ENCODE assay signal across 34 cellular contexts in the genomic region with DNA sequence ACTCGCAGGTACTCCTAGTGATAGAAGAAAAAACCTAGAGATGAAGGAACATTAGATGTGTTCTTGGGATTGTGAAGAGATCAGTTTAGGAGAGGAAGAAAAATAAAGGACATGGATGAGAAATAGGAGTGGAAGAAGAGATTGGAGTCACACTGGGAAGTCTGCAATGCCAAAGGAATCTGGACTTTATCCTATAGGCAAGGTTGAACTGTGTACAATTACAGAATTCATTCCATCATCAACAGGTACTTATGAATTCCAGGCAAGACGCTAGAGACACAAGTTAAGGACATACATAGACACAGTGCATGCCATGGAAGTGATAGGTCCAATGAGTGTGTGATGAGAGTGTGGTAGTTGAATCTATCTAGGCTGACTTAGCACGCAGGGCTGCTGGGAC.
"Had no signal": no experiment of that assay in that cellular context is flagged by ENCODE, and none has a peak within 500 bp of the region (broad histone marks: within the 10 kb centered on the region; RNA-seq: fewer than 3 reads in every experiment).

No MANE protein-coding gene starts in this region.

- H3K36me3 ChIP-seq: brain microvascular endothelial cell, SJSA1 had no signal

- H3K4me1 ChIP-seq: SJSA1 had no signal

- H3K27me3 ChIP-seq: brain microvascular endothelial cell, SJSA1 had no signal

- H3K9me3 Mint-ChIP-seq: activated CD4-positive, alpha-beta memory T cell treated with anti-CD3 and anti-CD28 coated beads for 36 hours; activated naive CD4-positive, alpha-beta T cell treated with anti-CD3 and anti-CD28 coated beads, Interleukin-2, amount 10 ng/mL, durations not matched to agents 7 days and 5 days; T-helper 1 cell treated with Interleukin-12 subunit alpha and Interleukin-12 subunit beta and Interleukin-4 antibody, amounts not matched to agents 30 μg/mL and 1 μg/mL, for 36 hours; T-helper 2 cell treated with Interferon-gamma antibody and Interleukin-4, amounts not matched to agents 5 μg/mL and 100 μg/mL, for 36 hours had no signal

- H3K9ac ChIP-seq: SK-N-SH had no signal

- DNase-seq: activated CD4-positive, alpha-beta memory T cell treated with anti-CD3 and anti-CD28 coated beads for 36 hours; activated CD4-positive, alpha-beta T cell treated with anti-CD3 and anti-CD28 coated beads for 36 hours; activated CD4-positive, alpha-beta T cell treated with anti-CD3 and anti-CD28 coated beads, Interleukin-2, amount 50 U/mL, for 1 hour; activated CD8-positive, alpha-beta memory T cell treated with anti-CD3 and anti-CD28 coated beads, Interleukin-2, amount 50 U/mL, for 48 hours; activated effector memory CD4-positive, alpha-beta T cell treated with Interleukin-2 at 50 U/mL for 16 hours; activated naive CD4-positive, alpha-beta T cell treated with anti-CD3 and anti-CD28 coated beads, Interleukin-2, amount 10 ng/mL, durations not matched to agents 7 days and 5 days; activated naive CD8-positive, alpha-beta T cell treated with anti-CD3 and anti-CD28 coated beads, Interleukin-2, amount 50 U/mL, for 24 hours; activated T-cell treated with anti-CD3 and anti-CD28 coated beads, Interleukin-2, amount 50 U/mL, for 48 hours; anterior cingulate cortex; brain microvascular endothelial cell; central memory CD4-positive, alpha-beta T cell; Kasumi-1; KG1; MM.1S; MV-4-11; NCI-H1092; NCI-H1436 treated with DMSO at 0.1 percent for 48 hours; NCI-H1694 treated with DMSO at 0.1 percent for 48 hours; NCI-H2029 treated with DMSO at 0.1 percent for 48 hours; NCI-H2107; NCI-H2171; NCI-H510A; NCI-H526; NCI-H748 treated with DMSO at 0.1 percent for 48 hours; OCI-M1; RPMI8226; SHP77 treated with DMSO at 0.1 percent for 48 hours; SK-N-SH had no signal

- H3K36me3 Mint-ChIP-seq: activated CD4-positive, alpha-beta memory T cell treated with anti-CD3 and anti-CD28 coated beads for 36 hours; activated naive CD4-positive, alpha-beta T cell treated with anti-CD3 and anti-CD28 coated beads, Interleukin-2, amount 10 ng/mL, durations not matched to agents 7 days and 5 days; activated naive CD8-positive, alpha-beta T cell; WTC11 had no signal

- H3K9me3 ChIP-seq: SJSA1, SK-N-SH had no signal

- H3K4me1 Mint-ChIP-seq: activated CD4-positive, alpha-beta T cell treated with anti-CD3 and anti-CD28 coated beads for 36 hours; activated naive CD4-positive, alpha-beta T cell treated with anti-CD3 and anti-CD28 coated beads, Interleukin-2, amount 10 ng/mL, durations not matched to agents 7 days and 5 days; activated naive CD8-positive, alpha-beta T cell treated with anti-CD3 and anti-CD28 coated beads, Interleukin-2, amount 50 U/mL, for 24 hours had no signal

- H3K4me3 ChIP-seq: SJSA1 had no signal

- H3K4me3 Mint-ChIP-seq: activated CD4-positive, alpha-beta memory T cell treated with anti-CD3 and anti-CD28 coated beads for 36 hours; activated CD4-positive, alpha-beta T cell treated with anti-CD3 and anti-CD28 coated beads for 36 hours; activated naive CD4-positive, alpha-beta T cell treated with anti-CD3 and anti-CD28 coated beads, Interleukin-2, amount 10 ng/mL, durations not matched to agents 7 days and 5 days; activated naive CD8-positive, alpha-beta T cell; activated naive CD8-positive, alpha-beta T cell treated with anti-CD3 and anti-CD28 coated beads, Interleukin-2, amount 50 U/mL, for 24 hours; T-helper 1 cell treated with Interleukin-12 subunit alpha and Interleukin-12 subunit beta and Interleukin-4 antibody, amounts not matched to agents 30 μg/mL and 1 μg/mL, for 36 hours; T-helper 2 cell treated with Interferon-gamma antibody and Interleukin-4, amounts not matched to agents 5 μg/mL and 100 μg/mL, for 36 hours; WTC11 had no signal

- H3K27ac ChIP-seq: brain microvascular endothelial cell, SJSA1 had no signal

- ATAC-seq: activated CD4-positive, alpha-beta T cell treated with anti-CD3 and anti-CD28 coated beads for 36 hours; activated CD4-positive, CD25-positive, alpha-beta regulatory T cell treated with anti-CD3 and anti-CD28 coated beads, Interleukin-2, amount 50 U/mL, for 24 hours; activated naive CD8-positive, alpha-beta T cell treated with anti-CD3 and anti-CD28 coated beads, Interleukin-2, amount 50 U/mL, for 24 hours; WTC11 had no signal

- H3K27me3 Mint-ChIP-seq: activated naive CD4-positive, alpha-beta T cell treated with anti-CD3 and anti-CD28 coated beads, Interleukin-2, amount 10 ng/mL, durations not matched to agents 7 days and 5 days had no signal

- H3K4me2 ChIP-seq: SK-N-SH had no signal

- H3K27ac Mint-ChIP-seq: activated CD4-positive, alpha-beta memory T cell treated with anti-CD3 and anti-CD28 coated beads for 36 hours; activated CD4-positive, alpha-beta T cell treated with anti-CD3 and anti-CD28 coated beads for 36 hours; activated naive CD4-positive, alpha-beta T cell treated with anti-CD3 and anti-CD28 coated beads, Interleukin-2, amount 10 ng/mL, durations not matched to agents 7 days and 5 days; activated naive CD8-positive, alpha-beta T cell; activated naive CD8-positive, alpha-beta T cell treated with anti-CD3 and anti-CD28 coated beads, Interleukin-2, amount 50 U/mL, for 24 hours; T-helper 1 cell treated with Interleukin-12 subunit alpha and Interleukin-12 subunit beta and Interleukin-4 antibody, amounts not matched to agents 30 μg/mL and 1 μg/mL, for 36 hours; T-helper 2 cell treated with Interferon-gamma antibody and Interleukin-4, amounts not matched to agents 5 μg/mL and 100 μg/mL, for 36 hours; WTC11 had no signal
